14 cellular contexts compared by ENCODE assay signal in genomic region chr16:48619547-48619946, GRCh38.
"Had no signal": no experiment of that assay in that cellular context is flagged by ENCODE, and none has a peak within 500 bp of the region (broad histone marks: within the 10 kb centered on the region; RNA-seq: fewer than 3 reads in every experiment).

No MANE protein-coding gene starts in this region.

- H3K27ac ChIP-seq: gastrocnemius medialis, tibial artery, uterus, WERI-Rb-1 had no signal

- H3K9me3 Mint-ChIP-seq: activated naive CD4-positive, alpha-beta T cell treated with anti-CD3 and anti-CD28 coated beads, Interleukin-2, amount 10 ng/mL, durations not matched to agents 7 days and 5 days; activated T-helper 2 cell treated with anti-CD3 and anti-CD28 coated beads, Interferon-gamma antibody, Interleukin-2, Interleukin-4, amounts not matched to agents 10 μg/mL and 5 μg/mL and 100 μg/mL, durations not matched to agents 14 hours and 24 hours and 36 hours had no signal

- H3K27ac Mint-ChIP-seq: activated CD4-positive, alpha-beta T cell treated with anti-CD3 and anti-CD28 coated beads for 36 hours; activated naive CD4-positive, alpha-beta T cell treated with anti-CD3 and anti-CD28 coated beads, Interleukin-2, amount 10 ng/mL, durations not matched to agents 7 days and 5 days; activated T-helper 2 cell treated with anti-CD3 and anti-CD28 coated beads, Interferon-gamma antibody, Interleukin-2, Interleukin-4, amounts not matched to agents 10 μg/mL and 5 μg/mL and 100 μg/mL, durations not matched to agents 14 hours and 24 hours and 36 hours had no signal

- DNase-seq: activated CD4-positive, alpha-beta T cell treated with anti-CD3 and anti-CD28 coated beads for 36 hours; activated naive CD4-positive, alpha-beta T cell treated with anti-CD3 and anti-CD28 coated beads, Interleukin-2, amount 10 ng/mL, durations not matched to agents 7 days and 5 days; caudate nucleus; cortex of kidney; effector CD8-positive, alpha-beta T cell; gastrocnemius medialis; midbrain; retina; tibial artery; uterus; WERI-Rb-1 had no signal

- H3K9me3 ChIP-seq: gastrocnemius medialis, tibial artery, uterus had no signal

- ATAC-seq: activated CD4-positive, alpha-beta T cell treated with anti-CD3 and anti-CD28 coated beads for 36 hours; gastrocnemius medialis had no signal

- H3K4me3 ChIP-seq: gastrocnemius medialis, lung, skin epidermis, tibial artery, uterus had no signal

- H3K36me3 ChIP-seq: gastrocnemius medialis, tibial artery, uterus, WERI-Rb-1 had no signal

- H3K27me3 ChIP-seq: gastrocnemius medialis, tibial artery, uterus had no signal

- H3K4me3 Mint-ChIP-seq: activated CD4-positive, alpha-beta T cell treated with anti-CD3 and anti-CD28 coated beads for 36 hours; activated naive CD4-positive, alpha-beta T cell treated with anti-CD3 and anti-CD28 coated beads, Interleukin-2, amount 10 ng/mL, durations not matched to agents 7 days and 5 days had no signal

- H3K27me3 Mint-ChIP-seq: activated CD4-positive, alpha-beta T cell treated with anti-CD3 and anti-CD28 coated beads for 36 hours had no signal
